Comparison of ENCODE assay signal across 8 cellular contexts in the genomic region with DNA sequence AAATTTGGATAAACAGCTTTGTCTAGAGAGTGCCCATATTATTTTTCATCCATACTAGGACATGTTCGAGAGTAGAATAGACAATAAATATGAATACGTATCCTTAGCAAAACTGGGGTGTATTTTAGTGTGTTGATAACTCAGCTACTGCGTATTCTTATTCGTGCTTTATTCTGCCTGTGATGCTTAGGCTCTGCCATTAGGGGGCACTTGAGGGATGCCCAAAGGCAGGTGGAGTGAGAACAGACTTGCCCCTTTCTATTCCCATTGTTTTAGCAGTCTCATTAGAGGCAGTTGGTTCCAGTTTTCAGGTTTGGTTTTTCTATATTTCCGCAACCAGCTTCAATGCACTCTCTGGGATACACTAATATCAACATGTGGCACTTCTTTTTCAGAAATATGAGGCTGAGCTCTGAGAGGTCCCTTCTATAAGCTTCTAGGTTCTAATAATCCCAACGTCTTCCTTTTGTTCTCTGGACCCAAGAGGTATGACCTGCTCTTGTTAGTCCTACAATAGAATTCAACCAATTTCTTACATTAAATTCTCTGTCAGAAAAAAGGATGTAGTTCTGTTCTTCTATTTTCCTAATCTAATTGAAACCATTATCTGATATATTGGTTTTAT.
DNase-seq lines count a peak whose midpoint lies in the region; ATAC-seq and TF ChIP-seq lines count a peak whose summit lies in the region.

No MANE protein-coding gene starts in this region.

- ATAC-seq in GM19452 (IDR thresholded peaks at IDR 0.05; ENCODE audit: unreplicated experiment) (peak; percentile 70), GM18505 (IDR thresholded peaks at IDR 0.05; ENCODE audit: unreplicated experiment) (no peak), GM18873 (IDR thresholded peaks at IDR 0.05; ENCODE audit: low FRiP score, unreplicated experiment) (no peak)

- DNase-seq in DMS53 (lab: John Stamatoyannopoulos, UW) (peak; percentile 69), MV-4-11 (lab: John Stamatoyannopoulos, UW) (peak; percentile 10), SKM-1 treated with dmso at 0.1 percent for 144 hours (lab: John Stamatoyannopoulos, UW; ENCODE audit: unreplicated experiment) (peak; percentile 1), kidney tubule cell (ENCODE audit: low spot score) (peak; percentile 54), NCI-H2227 (lab: John Stamatoyannopoulos, UW; ENCODE audit: unreplicated experiment) (no peak)

- TF ChIP-seq POLR2A in GM18505 (IDR thresholded peaks at IDR 0.05; ENCODE audit: borderline replicate concordance, extremely low read depth, insufficient read depth, insufficient read length), result no peak
